8 cellular contexts compared by ENCODE assay signal in the genomic region with DNA sequence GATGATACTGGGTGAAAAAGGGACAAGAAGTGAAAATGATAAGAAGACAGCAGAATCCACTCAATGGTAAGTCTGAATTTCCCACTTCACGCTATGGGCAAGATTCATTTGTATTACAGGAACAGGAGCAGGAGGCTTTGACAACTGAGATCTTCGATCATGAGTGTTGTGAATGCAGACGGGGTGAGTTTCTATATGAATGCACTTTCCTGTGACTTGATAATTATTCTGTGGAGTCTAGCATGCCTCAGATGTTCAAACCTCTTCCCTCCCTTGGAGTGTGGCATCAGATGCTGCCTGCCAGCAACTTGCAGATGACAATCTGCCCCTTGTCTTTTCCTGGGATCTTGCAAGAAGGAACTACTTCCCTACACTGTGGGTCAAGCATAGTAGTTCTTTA.
"Had no signal": no experiment of that assay in that cellular context is flagged by ENCODE, and none has a peak within 500 bp of the region (broad histone marks: within the 10 kb centered on the region; RNA-seq: fewer than 3 reads in every experiment).

No MANE protein-coding gene starts in this region.

- DNase-seq: H9, HCEC 1CT, IMR-90, KG1 had no signal

- H2AFZ ChIP-seq: GM23338 had no signal

- H3K27ac Mint-ChIP-seq: GM23338, H9 had no signal

- H3K4me3 Mint-ChIP-seq: GM23338, H9 had no signal

- H3K4me3 ChIP-seq: GM23338, K562 had no signal

- H3K4me1 Mint-ChIP-seq: GM23338 had no signal

- ATAC-seq: GM23338, K562 had no signal

- FAIRE-seq: H1, HTR-8/SVneo, K562 had no signal

- H3K9me3 Mint-ChIP-seq: GM23338, H9 had no signal

- H3K4me2 ChIP-seq: GM23338 had no signal
